Comparison of ENCODE assay signal across 12 cellular contexts in the genomic region with DNA sequence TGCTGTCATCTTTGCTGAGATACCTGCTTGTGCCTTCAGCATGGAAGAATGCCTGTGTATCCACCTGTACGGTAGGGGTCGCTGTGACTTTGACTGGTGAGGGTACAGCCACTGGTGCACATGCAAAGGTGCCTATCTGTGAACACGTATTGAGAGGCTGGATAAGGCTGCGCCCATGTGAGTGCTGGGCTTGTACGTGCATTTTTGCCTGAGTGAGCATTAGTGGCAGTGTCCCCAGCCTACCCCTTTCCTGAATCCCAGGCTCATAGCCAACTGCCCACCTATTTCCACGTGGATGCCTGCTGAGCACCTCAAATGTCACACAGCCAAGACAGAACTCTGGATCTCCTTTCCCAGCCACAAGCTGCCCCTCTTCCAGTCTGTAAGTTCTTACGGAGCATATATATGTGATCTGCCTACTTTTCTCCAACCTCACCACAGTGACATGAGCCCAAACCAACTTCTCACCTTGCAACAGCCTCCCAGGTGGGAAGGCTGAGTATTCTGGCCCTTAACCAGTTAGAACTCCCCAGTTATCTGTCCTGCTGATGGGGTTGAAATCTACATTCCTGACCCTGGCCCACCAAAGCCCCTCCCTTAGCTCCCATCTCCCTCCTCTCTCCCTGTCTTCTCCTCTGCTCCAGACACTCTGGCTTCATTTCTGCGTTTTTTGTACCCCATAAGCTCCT. TPM values are rescaled to one million over a fixed set of nuclear protein-coding genes. Genes with fewer than 3 reads are reported as not detected.
A peak's percentile ranks its signal among the peaks of the same experiment; 100 is the strongest.
DNase-seq lines count a peak whose midpoint lies in the region; ATAC-seq, FAIRE-seq and TF ChIP-seq lines count a peak whose summit lies in the region.
"Had no signal": no experiment of that assay in that cellular context is flagged by ENCODE, and none has a peak within 500 bp of the region (broad histone marks: within the 10 kb centered on the region; RNA-seq: fewer than 3 reads in every experiment).

No MANE protein-coding gene starts in this region.

- H3K36me3 ChIP-seq in breast epithelium, result no peaks in the 10 kb centered on the region
- H3K36me3 ChIP-seq in mammary epithelial cell (ENCODE audit: insufficient read depth, low read length), result no peaks in the 10 kb centered on the region
- no peaks in the 10 kb centered on the region for H3K36me3 ChIP-seq in SJCRH30
- H3K36me3 ChIP-seq: upper lobe of left lung had no signal

- BruUV-seq in mammary epithelial cell (replicated peaks; lab: Mats Ljungman, UMichigan), result no TSS peak

- intact Hi-C loops in breast epithelium (cut with DNase I; ENCODE audit: low total_unique reads), result loop anchor here (5.0 kb wide), 1 partner anchor 789 kb away; no protein-coding TSS in a partner anchor
- intact Hi-C loops in mammary epithelial cell (cut with micrococcal nuclease), result no loop called here

- FAIRE-seq in urothelium cell line (lab: Jason Lieb, UNC), result peak; percentile 40
- FAIRE-seq: islet of Langerhans had no signal

- TF ChIP-seq POLR2A in breast epithelium (IDR thresholded peaks at IDR 0.05), result no peak

- H3K79me2 ChIP-seq in mammary epithelial cell (ENCODE audit: insufficient read depth, low read length), result no peaks in the 10 kb centered on the region

- H3K9ac ChIP-seq in mammary epithelial cell (ENCODE audit: insufficient read depth, low read length), result no peak overlapping the region

- no peak overlapping the region for H2AFZ ChIP-seq in mammary epithelial cell (ENCODE audit: low read depth, low read length)

- H3K27ac ChIP-seq in breast epithelium (peak overlapping the region; percentile 89 to 95), mammary epithelial cell (ENCODE audit: insufficient read depth, low read depth, low read length) (no peak overlapping the region), SJCRH30 (no peak overlapping the region)

- H4K20me1 ChIP-seq in mammary epithelial cell (ENCODE audit: insufficient read depth, low read length), result no peaks in the 10 kb centered on the region

- no peak overlapping the region for H3K4me3 ChIP-seq in breast epithelium
- no peak overlapping the region for H3K4me3 ChIP-seq in mammary epithelial cell (replicated peaks in 1 of 3; ENCODE audit: insufficient read depth in 1 of 3, low read depth in 2 of 3, low read length in 3 of 3)
- H3K4me3 ChIP-seq in astrocyte of the cerebellum (ENCODE audit: low read depth, low read length), result no peak overlapping the region
- no peak overlapping the region for H3K4me3 ChIP-seq in SJCRH30

- H3K4me2 ChIP-seq in mammary epithelial cell (ENCODE audit: insufficient read depth, low read depth, low read length), result no peak overlapping the region

- in situ Hi-C loops in mammary epithelial cell (cut with MboI; ENCODE audit: low sequenced_read_pairs in 2 of 2), result no loop called here
- in situ Hi-C loops in astrocyte of the cerebellum (cut with HindIII; ENCODE audit: low sequenced_read_pairs), result no loop called here

- H3K4me1 ChIP-seq in breast epithelium (peaks cover 0 to 5% of the 10 kb centered on the region in 2 donors), mammary epithelial cell (ENCODE audit: insufficient read depth, low read length) (no peaks in the 10 kb centered on the region), SJCRH30 (peaks cover 27% of the 10 kb centered on the region)

- WGBS in mammary epithelial cell (ENCODE audit: low coverage, missing lambda C conversion rate), result 56% methylated on average over 7 of the region's 8 CpGs

- H3K27me3 ChIP-seq in breast epithelium, result no peaks in the 10 kb centered on the region
- peaks cover 13% of the 10 kb centered on the region for H3K27me3 ChIP-seq in mammary epithelial cell (ENCODE audit: insufficient read depth, low read length)
- H3K27me3 ChIP-seq in SJCRH30, result 0 out of 2 replicates have a peak, but pooled peaks cover 4% of the 10 kb centered on the region
- H3K27me3 ChIP-seq: upper lobe of left lung had no signal

- dilution Hi-C loops in mammary epithelial cell (cut with HindIII; ENCODE audit: low sequenced_read_pairs), result no loop called here

- CTCF ChIA-PET in mammary epithelial cell (lab: Charles Lee; ENCODE audit: low non-redundant PET), result no interaction called here

- no peak for ATAC-seq in HG02981 (IDR thresholded peaks at IDR 0.05; ENCODE audit: unreplicated experiment)

- H3K9me3 ChIP-seq in breast epithelium (no peaks in the 10 kb centered on the region), mammary epithelial cell (replicated peaks; ENCODE audit: insufficient read depth, low read length) (no peaks in the 10 kb centered on the region), SJCRH30 (replicated peaks) (peaks cover 21% of the 10 kb centered on the region)
- H3K9me3 ChIP-seq: upper lobe of left lung had no signal

- DNase-seq in breast epithelium (ENCODE audit: low spot score in 2 of 2), result no peak
- no peak for DNase-seq in mammary epithelial cell
- DNase-seq in astrocyte of the cerebellum (ENCODE audit: low read depth), result no peak
- DNase-seq in kidney tubule cell (ENCODE audit: low spot score), result peak; percentile 28
- no peak for DNase-seq in urothelium cell line (ENCODE audit: low spot score)
- DNase-seq in SKM-1 treated with dmso at 0.1 percent for 144 hours (lab: John Stamatoyannopoulos, UW; ENCODE audit: unreplicated experiment), result no peak
- no peak for DNase-seq in SJCRH30
- DNase-seq: activated CD4-positive, alpha-beta T cell treated with anti-CD3 and anti-CD28 coated beads, Interleukin-2, amount 50 U/mL, for 1 hour; upper lobe of left lung had no signal

- TF ChIP-seq CTCF in breast epithelium (IDR thresholded peaks at IDR 0.05), result peak in 1 of 3 donors; percentile 17
- peak in 1 of 2 donors; percentile 6 for TF ChIP-seq CTCF in mammary epithelial cell (conservative IDR thresholded peaks at IDR 0.05 in 1 of 2, IDR thresholded peaks at IDR 0.05 in 1 of 2; ENCODE audit: extremely low read depth in 1 of 2, insufficient read depth in 1 of 2, low read depth in 1 of 2, low read length in 2 of 2)
- TF ChIP-seq CTCF in astrocyte of the cerebellum (IDR thresholded peaks at IDR 0.05; ENCODE audit: low read depth, low read length, missing control alignments), result peak; percentile 20

RNA-seq across cellular contexts. Expression of a gene that starts 1.1 kb away (rescaled TPM):
- 10 to 100 TPM; 19.8 to 42.9 (median 26.9) TPM for total RNA-seq in breast epithelium
- total RNA-seq in mammary epithelial cell, result 1 to 10 TPM in 1 of 2 donors, under 1 TPM in 1; 0.40 to 4.2 TPM
- not detected for polyA plus RNA-seq in mammary epithelial cell
- polyA minus RNA-seq in mammary epithelial cell, result not detected
- total RNA-seq in SJCRH30 (2014; rRNA removed; shearing (Covaris generic)), result 4.6 and 5.1 TPM in 2 replicates
- polyA plus RNA-seq: CD14-positive monocyte had no signal

RNA-seq across cellular contexts. Expression of a gene that starts 19.1 kb away (rescaled TPM):
- total RNA-seq in breast epithelium (10 to 100 TPM; 14.4 to 29.2 (median 27.1) TPM), mammary epithelial cell (10 to 100 TPM; 14.4 to 18.7 TPM)
- polyA plus RNA-seq in mammary epithelial cell, result 9.1 TPM
- polyA minus RNA-seq in mammary epithelial cell, result 15.0 TPM
- 41.5 and 45.4 TPM in 2 replicates for total RNA-seq in SJCRH30 (2014; rRNA removed; shearing (Covaris generic))

RNA-seq across cellular contexts. Expression of a gene that starts 57.1 kb away (rescaled TPM):
- 1 to 10 TPM; 1.3 to 2.9 (median 1.6) TPM for total RNA-seq in breast epithelium
- total RNA-seq in mammary epithelial cell, result 1 to 10 TPM; 2.8 to 3.7 TPM
- polyA plus RNA-seq in mammary epithelial cell, result 1.8 TPM
- 10.6 TPM for polyA minus RNA-seq in mammary epithelial cell
- not detected in 2 replicates for total RNA-seq in SJCRH30 (2014; rRNA removed; shearing (Covaris generic))
- polyA plus RNA-seq: CD14-positive monocyte had no signal

Comparison
In these comparisons a context has a peak if more than half of its experiments do, and no peak if none do; other contexts are left out.
1. H3K27ac ChIP-seq: peak in breast epithelium (2 of 2); none in mammary epithelial cell (single experiment) and SJCRH30 (single experiment).